Comparison of ENCODE assay signal across 9 cellular contexts in the genomic region with DNA sequence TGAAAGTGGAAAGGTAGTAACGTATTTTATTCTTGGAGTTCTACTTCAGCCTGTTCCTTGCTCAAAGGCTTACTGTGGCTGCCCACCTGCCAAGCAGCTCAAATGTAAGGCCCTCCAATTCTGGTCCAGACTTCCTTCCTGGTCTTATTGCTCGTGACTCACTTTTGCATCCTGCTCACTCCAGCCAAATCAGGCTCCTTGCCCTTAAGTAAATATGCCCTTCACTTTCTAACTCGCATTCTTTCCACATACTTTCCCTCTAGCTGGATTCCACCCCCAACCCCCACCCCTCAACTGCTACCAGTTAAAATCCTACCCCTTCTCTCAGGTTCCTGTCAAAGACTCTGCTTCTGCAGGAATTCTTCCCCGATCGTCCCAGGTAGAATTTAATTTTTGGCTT.
DNase-seq lines count a peak whose midpoint lies in the region; ATAC-seq and TF ChIP-seq lines count a peak whose summit lies in the region.
"Had no signal": no experiment of that assay in that cellular context is flagged by ENCODE, and none has a peak within 500 bp of the region (broad histone marks: within the 10 kb centered on the region; RNA-seq: fewer than 3 reads in every experiment).

No MANE protein-coding gene starts in this region.

- no peak overlapping the region for H2AFZ ChIP-seq in GM23248

- DNase-seq in GM23248 (peak; percentile 84), ascending aorta (ENCODE audit: low spot score in 2 of 2) (peak in 1 of 2 donors; percentile 79), left ventricle myocardium superior (no peak), NCI-H774 (lab: John Stamatoyannopoulos, UW) (no peak)
- DNase-seq: NCI-H2227 treated with DMSO at 0.1 percent for 48 hours had no signal

- TF ChIP-seq CTCF in ascending aorta (IDR thresholded peaks at IDR 0.05): no peak

- in situ Hi-C loops in GM23248 (cut with MboI): no loop called here

- WGBS in GM23248 (ENCODE audit: low coverage in 1 of 2, low lambda C conversion rate in 2 of 2, missing lambda C conversion rate in 2 of 2), 2 experiments: 56 to 57% methylated on average over 5 of the region's 5 CpGs

- peaks cover 69% of the 10 kb centered on the region for H3K79me2 ChIP-seq in GM23248 (ENCODE audit: insufficient read depth)

- H3K36me3 ChIP-seq in GM23248 (ENCODE audit: low read depth) (no peaks in the 10 kb centered on the region), ascending aorta (no peaks in the 10 kb centered on the region), rectal smooth muscle tissue (ENCODE audit: control insufficient read depth, insufficient read depth, low read length) (no peaks in the 10 kb centered on the region)

- H3K4me2 ChIP-seq in GM23248 (ENCODE audit: unreplicated experiment): peak overlapping the region; percentile 68

- H3K9ac ChIP-seq in GM23248 (0 out of 2 replicates have a peak overlapping the region, but pooled peaks have one; percentile 10), rectal smooth muscle tissue (ENCODE audit: low read length) (no peak overlapping the region)

- H3K9me2 ChIP-seq in GM23248 (ENCODE audit: insufficient read depth): no peaks in the 10 kb centered on the region

- intact Hi-C loops in ascending aorta (cut with DNase I) (loop anchor here (2.0 to 5.0 kb wide), 3 partner anchors 65 to 96 kb away; a partner anchor contains a TSS), left ventricle myocardium superior (cut with micrococcal nuclease) (no loop called here)

- H3K4me3 ChIP-seq in GM23248: peak overlapping the region; percentile 28; the same call in 1 of the 2 replicates
- H3K4me3 ChIP-seq in ascending aorta: no peak overlapping the region
- H3K4me3 ChIP-seq in rectal smooth muscle tissue (ENCODE audit: low read length): no peak overlapping the region

- H3K4me1 ChIP-seq in GM23248 (ENCODE audit: insufficient read depth) (peaks cover 42% of the 10 kb centered on the region), ascending aorta (peaks cover 0 to 39% of the 10 kb centered on the region in 2 donors), rectal smooth muscle tissue (ENCODE audit: control insufficient read depth, insufficient read depth, low read length) (peaks cover 32% of the 10 kb centered on the region)

- H3K27ac ChIP-seq in GM23248: peak overlapping the region; percentile 54
- H3K27ac ChIP-seq in ascending aorta: peak overlapping the region; percentile 71 to 87
- peak overlapping the region; percentile 11 for H3K27ac ChIP-seq in rectal smooth muscle tissue (ENCODE audit: low read depth, low read length)

- peaks cover 45% of the 10 kb centered on the region for H3F3A ChIP-seq in GM23248 (ENCODE audit: insufficient read depth)

- no peaks in the 10 kb centered on the region for H3K9me3 ChIP-seq in GM23248 (ENCODE audit: low read depth)
- no peaks in the 10 kb centered on the region for H3K9me3 ChIP-seq in ascending aorta

- no peaks in the 10 kb centered on the region for H4K20me1 ChIP-seq in GM23248 (ENCODE audit: insufficient read depth)

- ATAC-seq in left ventricle myocardium superior: peak; percentile 60
- ATAC-seq in GM18861 (IDR thresholded peaks at IDR 0.05; ENCODE audit: unreplicated experiment): no peak
- no peak for ATAC-seq in GM18498 (IDR thresholded peaks at IDR 0.05; ENCODE audit: unreplicated experiment)
- no peak for ATAC-seq in GM18511 (IDR thresholded peaks at IDR 0.05; ENCODE audit: unreplicated experiment)

- H3K27me3 ChIP-seq in GM23248 (replicated peaks; ENCODE audit: insufficient read depth) (no peaks in the 10 kb centered on the region), ascending aorta (no peaks in the 10 kb centered on the region), rectal smooth muscle tissue (ENCODE audit: control insufficient read depth, insufficient read depth, low read length) (no peaks in the 10 kb centered on the region)

Comparison
In these comparisons a context has a peak if more than half of its experiments do, and no peak if none do; other contexts are left out.
1. H3K27ac ChIP-seq: peak in every context shown above with its lines; median percentile 79 in ascending aorta; 54 in GM23248; 11 in rectal smooth muscle tissue.